Comparison of ENCODE assay signal across 22 cellular contexts in the genomic region with DNA sequence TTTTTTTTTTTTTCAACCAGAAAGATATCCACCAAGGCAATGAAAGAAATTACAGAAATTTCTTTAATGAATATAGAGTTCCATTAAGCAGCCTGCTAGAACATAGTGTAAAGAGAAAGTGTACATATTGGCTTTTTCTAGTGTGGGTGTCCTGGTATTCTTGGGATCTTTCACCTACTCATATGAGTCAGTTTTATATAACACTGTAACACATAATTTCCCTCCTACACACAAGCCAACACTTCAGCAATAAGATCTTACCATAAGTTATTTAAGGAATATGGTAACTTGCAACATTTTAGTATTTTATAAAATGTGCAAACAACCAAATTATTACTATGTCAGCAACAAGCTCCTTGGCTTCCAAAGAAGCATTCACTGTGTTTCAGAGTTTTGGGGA.
"Had no signal": no experiment of that assay in that cellular context is flagged by ENCODE, and none has a peak within 500 bp of the region (broad histone marks: within the 10 kb centered on the region; RNA-seq: fewer than 3 reads in every experiment).

No MANE protein-coding gene starts in this region.

- H3K9me3 ChIP-seq: esophagus squamous epithelium, mucosa of descending colon, pancreas, right lobe of liver, thoracic aorta, transverse colon had no signal

- H3K79me2 ChIP-seq: hepatocyte had no signal

- H3K27me3 ChIP-seq: esophagus squamous epithelium, hepatocyte, pancreas, right lobe of liver, transverse colon had no signal

- H3K4me1 Mint-ChIP-seq: naive thymus-derived CD8-positive, alpha-beta T cell; neural crest cell had no signal

- H3K27me3 Mint-ChIP-seq: dendritic cell treated with granulocyte-macrophage colony-stimulating factor and Interleukin-4, amounts not matched to agents 40 ng/mL and 50 ng/mL, for 4 days; progenitor cell of endocrine pancreas; stimulated activated naive B cell treated with anti-CD40 and anti-IgM and Interleukin-4, amounts not matched to agents 10 μg/mL and 1 μg/mL and 100 μg/mL, for 72 hours; stimulated activated naive CD8-positive, alpha-beta T cell treated with anti-CD3 and anti-CD28 coated beads, Interleukin-15, amount 100 ng/mL, for 72 hours had no signal

- H3K4me1 ChIP-seq: esophagus squamous epithelium, pancreas, right lobe of liver, transverse colon had no signal

- H3K27ac ChIP-seq: esophagus squamous epithelium, hepatocyte, pancreas, right lobe of liver, skin epidermis, thoracic aorta, transverse colon had no signal

- ATAC-seq: left lobe of liver; mucosa of descending colon; naive thymus-derived CD8-positive, alpha-beta T cell; pancreas; right lobe of liver; stimulated activated naive B cell treated with anti-CD40 and anti-IgM and Interleukin-4, amounts not matched to agents 10 μg/mL and 1 μg/mL and 100 μg/mL, for 72 hours; stimulated activated naive CD8-positive, alpha-beta T cell treated with anti-CD3 and anti-CD28 coated beads, Interleukin-15, amount 100 ng/mL, for 72 hours had no signal

- H3K4me2 ChIP-seq: hepatocyte had no signal

- H2AFZ ChIP-seq: hepatocyte had no signal

- H3K4me3 Mint-ChIP-seq: dendritic cell treated with granulocyte-macrophage colony-stimulating factor and Interleukin-4, amounts not matched to agents 40 ng/mL and 50 ng/mL, for 4 days; naive thymus-derived CD8-positive, alpha-beta T cell; neural crest cell; stimulated activated naive B cell treated with anti-CD40 and anti-IgM and Interleukin-4, amounts not matched to agents 10 μg/mL and 1 μg/mL and 100 μg/mL, for 72 hours; stimulated activated naive CD8-positive, alpha-beta T cell treated with anti-CD3 and anti-CD28 coated beads, Interleukin-15, amount 100 ng/mL, for 72 hours had no signal

- H3K9me3 Mint-ChIP-seq: dendritic cell treated with granulocyte-macrophage colony-stimulating factor and Interleukin-4, amounts not matched to agents 40 ng/mL and 50 ng/mL, for 4 days; naive thymus-derived CD8-positive, alpha-beta T cell; neural crest cell; stimulated activated naive B cell treated with anti-CD40 and anti-IgM and Interleukin-4, amounts not matched to agents 10 μg/mL and 1 μg/mL and 100 μg/mL, for 72 hours; stimulated activated naive CD8-positive, alpha-beta T cell treated with anti-CD3 and anti-CD28 coated beads, Interleukin-15, amount 100 ng/mL, for 72 hours had no signal

- H3K27ac Mint-ChIP-seq: dendritic cell treated with granulocyte-macrophage colony-stimulating factor and Interleukin-4, amounts not matched to agents 40 ng/mL and 50 ng/mL, for 4 days; naive thymus-derived CD8-positive, alpha-beta T cell; progenitor cell of endocrine pancreas; stimulated activated naive B cell treated with anti-CD40 and anti-IgM and Interleukin-4, amounts not matched to agents 10 μg/mL and 1 μg/mL and 100 μg/mL, for 72 hours; stimulated activated naive CD8-positive, alpha-beta T cell treated with anti-CD3 and anti-CD28 coated beads, Interleukin-15, amount 100 ng/mL, for 72 hours had no signal

- H3K36me3 ChIP-seq: esophagus squamous epithelium, pancreas, right lobe of liver, thoracic aorta, transverse colon had no signal

- DNase-seq: central memory CD4-positive, alpha-beta T cell; esophagus squamous epithelium; foreskin melanocyte; islet precursor cell; mammary epithelial cell; mucosa of descending colon; naive thymus-derived CD8-positive, alpha-beta T cell; nucleus accumbens; pancreas; right lobe of liver; stimulated activated CD4-positive, alpha-beta T cell treated with anti-CD3 and anti-CD28 coated beads, Interleukin-2, amount 100 ng/mL, for 24 hours; stimulated activated CD4-positive, alpha-beta T cell treated with anti-CD3 and anti-CD28 coated beads, Interleukin-4, amount 100 ng/mL, for 4 hours; stimulated activated naive B cell treated with anti-CD40 and anti-IgM and Interleukin-4, amounts not matched to agents 10 μg/mL and 1 μg/mL and 100 μg/mL, for 72 hours; stimulated activated naive CD8-positive, alpha-beta T cell treated with anti-CD3 and anti-CD28 coated beads, Interleukin-15, amount 100 ng/mL, for 72 hours; transverse colon had no signal

- H3K4me3 ChIP-seq: esophagus squamous epithelium, hepatocyte, mucosa of descending colon, pancreas, right lobe of liver, skin epidermis, thoracic aorta, transverse colon had no signal
